26 cellular contexts compared by ENCODE assay signal in the genomic region with DNA sequence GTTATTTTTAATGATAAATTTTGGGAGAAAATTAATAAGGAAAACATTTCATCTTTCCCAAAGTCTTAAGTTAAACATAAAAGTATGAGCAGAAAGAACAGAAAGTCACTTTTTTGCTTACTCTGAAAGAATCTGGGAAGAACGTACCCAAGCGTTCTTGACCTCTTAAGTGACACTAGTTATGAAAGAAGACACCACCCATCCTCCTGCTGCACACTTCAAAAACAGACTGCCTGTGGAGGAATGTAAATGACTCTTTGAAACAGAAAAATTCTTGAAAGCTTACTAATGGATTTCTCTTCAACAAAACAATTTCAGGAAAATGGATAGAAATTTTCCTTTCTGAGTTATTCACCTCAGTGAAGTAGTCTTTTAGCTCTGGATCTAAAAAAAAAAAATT.
A peak's percentile ranks its signal among the peaks of the same experiment; 100 is the strongest.
DNase-seq lines count a peak whose midpoint lies in the region; FAIRE-seq and TF ChIP-seq lines count a peak whose summit lies in the region.
"Had no signal": no experiment of that assay in that cellular context is flagged by ENCODE, and none has a peak within 500 bp of the region (broad histone marks: within the 10 kb centered on the region; RNA-seq: fewer than 3 reads in every experiment).

No MANE protein-coding gene starts in this region.

- no peaks in the 10 kb centered on the region for H3K4me1 ChIP-seq in astrocyte (ENCODE audit: insufficient read depth, low read length)
- H3K4me1 ChIP-seq in smooth muscle cell (ENCODE audit: low read depth): no peaks in the 10 kb centered on the region
- H3K4me1 ChIP-seq in SJCRH30: no peaks in the 10 kb centered on the region
- H3K4me1 ChIP-seq: prostate gland, transverse colon had no signal

- peaks cover 6% of the 10 kb centered on the region for H3K9me3 Mint-ChIP-seq in astrocyte (ENCODE audit: unreplicated experiment)
- H3K9me3 Mint-ChIP-seq: activated CD4-positive, alpha-beta T cell treated with anti-CD3 and anti-CD28 coated beads, Interleukin-2, amount 10 ng/mL, durations not matched to agents 7 days and 5 days; activated naive CD8-positive, alpha-beta T cell treated with anti-CD3 and anti-CD28 coated beads, Interleukin-2, amount 10 ng/mL, durations not matched to agents 7 days and 5 days had no signal

- no peaks in the 10 kb centered on the region for H4K20me1 ChIP-seq in astrocyte (ENCODE audit: insufficient read depth, low read length)
- H4K20me1 ChIP-seq in smooth muscle cell (ENCODE audit: low read depth): no peaks in the 10 kb centered on the region

- H3K9ac ChIP-seq in astrocyte (ENCODE audit: low read length) (no peak overlapping the region), smooth muscle cell (ENCODE audit: low read depth) (no peak overlapping the region)

- no peak overlapping the region for H3K27ac ChIP-seq in astrocyte (ENCODE audit: low read depth, low read length)
- peak overlapping the region; percentile 8 for H3K27ac ChIP-seq in smooth muscle cell (ENCODE audit: low read depth)
- no peak overlapping the region for H3K27ac ChIP-seq in SJCRH30
- H3K27ac ChIP-seq: dorsolateral prefrontal cortex, HL-60, prostate gland, skin epidermis, transverse colon had no signal

- H3K27me3 ChIP-seq in astrocyte (ENCODE audit: insufficient read depth, low read length): no peaks in the 10 kb centered on the region
- no peaks in the 10 kb centered on the region for H3K27me3 ChIP-seq in smooth muscle cell (ENCODE audit: low read depth)
- H3K27me3 ChIP-seq in SJCRH30: no peaks in the 10 kb centered on the region
- H3K27me3 ChIP-seq: dorsolateral prefrontal cortex, transverse colon had no signal

- H3K4me3 ChIP-seq in astrocyte (ENCODE audit: insufficient read depth, low read depth, low read length) (no peak overlapping the region), smooth muscle cell (no peak overlapping the region), SJCRH30 (no peak overlapping the region)
- H3K4me3 ChIP-seq: dorsolateral prefrontal cortex, prostate gland, skin epidermis, transverse colon had no signal

- H3K4me2 ChIP-seq in astrocyte (ENCODE audit: low read length): peak overlapping the region; percentile 22
- H3K4me2 ChIP-seq in smooth muscle cell: peak overlapping the region; percentile 43

- H3K36me3 ChIP-seq in astrocyte (ENCODE audit: insufficient read depth, low read length) (no peaks in the 10 kb centered on the region), smooth muscle cell (ENCODE audit: low read depth) (no peaks in the 10 kb centered on the region), SJCRH30 (no peaks in the 10 kb centered on the region)
- H3K36me3 ChIP-seq: prostate gland, transverse colon had no signal

- DNase-seq in HT1080 (ENCODE audit: low read depth) (peak; percentile 34), astrocyte (ENCODE audit: low read depth) (peak; percentile 58), fibroblast of the conjunctiva (ENCODE audit: low read depth) (peak; percentile 30), smooth muscle cell (lab: John Stamatoyannopoulos, UW; ENCODE audit: unreplicated experiment) (no peak), SJCRH30 (no peak), HCEC 1CT (no peak)
- DNase-seq in stimulated activated CD4-positive, alpha-beta T cell treated with anti-CD3 and anti-CD28 coated beads, Interleukin-2, amount 100 ng/mL, for 24 hours: no peak
- DNase-seq: activated CD4-positive, alpha-beta T cell treated with anti-CD3 and anti-CD28 coated beads, Interleukin-2, amount 10 ng/mL, durations not matched to agents 7 days and 5 days; activated naive CD8-positive, alpha-beta T cell treated with anti-CD3 and anti-CD28 coated beads, Interleukin-2, amount 10 ng/mL, durations not matched to agents 7 days and 5 days; dorsolateral prefrontal cortex; left colon; NCI-H1930; NCI-H2227 treated with DMSO at 0.1 percent for 48 hours; NCI-H82; OCI-M1; SHP77 treated with DMSO at 0.1 percent for 48 hours; stimulated activated CD4-positive, alpha-beta T cell treated with anti-CD3 and anti-CD28 coated beads, Interleukin-4, amount 100 ng/mL, for 1 hour; T-helper 17 cell; transverse colon had no signal

- H3K9me3 ChIP-seq in astrocyte (ENCODE audit: insufficient read depth, low read depth, low read length): no peaks in the 10 kb centered on the region
- no peaks in the 10 kb centered on the region for H3K9me3 ChIP-seq in smooth muscle cell (replicated peaks; ENCODE audit: low read depth)
- H3K9me3 ChIP-seq in SJCRH30 (replicated peaks): no peaks in the 10 kb centered on the region
- H3K9me3 ChIP-seq: prostate gland, transverse colon had no signal

- peak overlapping the region; percentile 55 for H3K27ac Mint-ChIP-seq in astrocyte (ENCODE audit: unreplicated experiment)
- H3K27ac Mint-ChIP-seq: activated CD4-positive, alpha-beta T cell treated with anti-CD3 and anti-CD28 coated beads, Interleukin-2, amount 10 ng/mL, durations not matched to agents 7 days and 5 days; activated naive CD8-positive, alpha-beta T cell treated with anti-CD3 and anti-CD28 coated beads, Interleukin-2, amount 10 ng/mL, durations not matched to agents 7 days and 5 days; activated T-helper 17 cell treated with anti-CD3 and anti-CD28 coated beads, Interleukin-2, amount 50 U/mL, for 72 hours; B cell; stimulated activated naive CD8-positive, alpha-beta T cell treated with anti-CD3 and anti-CD28 coated beads, Interleukin-15, Interleukin-2, amounts not matched to agents 100 ng/mL and 50 ng/mL, for 24 hours; T-helper 17 cell had no signal

- no peak for FAIRE-seq in astrocyte (lab: Jason Lieb, UNC)
- FAIRE-seq: GM18507 had no signal

- H2AFZ ChIP-seq in astrocyte (ENCODE audit: low read depth, low read length): no peak overlapping the region
- no peak overlapping the region for H2AFZ ChIP-seq in smooth muscle cell (ENCODE audit: low read depth)

- no peak for TF ChIP-seq CTCF in astrocyte (IDR thresholded peaks at IDR 0.05; ENCODE audit: insufficient read depth, low read depth, low read length)
- no peak for TF ChIP-seq CTCF in smooth muscle cell (IDR thresholded peaks at IDR 0.05; ENCODE audit: borderline replicate concordance, insufficient read depth, poor library complexity, severe bottlenecking)

- H3K36me3 Mint-ChIP-seq in astrocyte (ENCODE audit: low read depth, unreplicated experiment): peaks cover 2% of the 10 kb centered on the region
- H3K36me3 Mint-ChIP-seq: activated naive CD8-positive, alpha-beta T cell treated with anti-CD3 and anti-CD28 coated beads, Interleukin-2, amount 10 ng/mL, durations not matched to agents 7 days and 5 days had no signal

- WGBS in smooth muscle cell (ENCODE audit: low lambda C conversion rate): 11% methylated on average over 2 of the region's 2 CpGs

- no peaks in the 10 kb centered on the region for H3K27me3 Mint-ChIP-seq in astrocyte (ENCODE audit: low read depth, unreplicated experiment)
- H3K27me3 Mint-ChIP-seq: activated CD4-positive, alpha-beta T cell treated with anti-CD3 and anti-CD28 coated beads, Interleukin-2, amount 10 ng/mL, durations not matched to agents 7 days and 5 days; activated naive CD8-positive, alpha-beta T cell treated with anti-CD3 and anti-CD28 coated beads, Interleukin-2, amount 10 ng/mL, durations not matched to agents 7 days and 5 days; activated T-helper 17 cell treated with anti-CD3 and anti-CD28 coated beads, Interleukin-2, amount 50 U/mL, for 72 hours; B cell; stimulated activated naive CD8-positive, alpha-beta T cell treated with anti-CD3 and anti-CD28 coated beads, Interleukin-15, Interleukin-2, amounts not matched to agents 100 ng/mL and 50 ng/mL, for 24 hours; T-helper 17 cell had no signal

- peaks cover 15% of the 10 kb centered on the region for H3K4me1 Mint-ChIP-seq in astrocyte (ENCODE audit: low read depth, unreplicated experiment)
- H3K4me1 Mint-ChIP-seq: activated CD4-positive, alpha-beta T cell treated with anti-CD3 and anti-CD28 coated beads, Interleukin-2, amount 10 ng/mL, durations not matched to agents 7 days and 5 days; activated naive CD8-positive, alpha-beta T cell treated with anti-CD3 and anti-CD28 coated beads, Interleukin-2, amount 10 ng/mL, durations not matched to agents 7 days and 5 days; activated T-helper 17 cell treated with anti-CD3 and anti-CD28 coated beads, Interleukin-2, amount 50 U/mL, for 72 hours; B cell; T-helper 17 cell had no signal

- no peaks in the 10 kb centered on the region for H3F3A ChIP-seq in smooth muscle cell (ENCODE audit: low read depth)

- H3K79me2 ChIP-seq in astrocyte (ENCODE audit: insufficient read depth, low read length) (no peaks in the 10 kb centered on the region), smooth muscle cell (ENCODE audit: low read depth) (no peaks in the 10 kb centered on the region)

- no peak overlapping the region for H3K4me3 Mint-ChIP-seq in astrocyte (ENCODE audit: unreplicated experiment)
- H3K4me3 Mint-ChIP-seq: activated CD4-positive, alpha-beta T cell treated with anti-CD3 and anti-CD28 coated beads, Interleukin-2, amount 10 ng/mL, durations not matched to agents 7 days and 5 days; activated naive CD8-positive, alpha-beta T cell treated with anti-CD3 and anti-CD28 coated beads, Interleukin-2, amount 10 ng/mL, durations not matched to agents 7 days and 5 days; activated T-helper 17 cell treated with anti-CD3 and anti-CD28 coated beads, Interleukin-2, amount 50 U/mL, for 72 hours; B cell; stimulated activated naive CD8-positive, alpha-beta T cell treated with anti-CD3 and anti-CD28 coated beads, Interleukin-15, Interleukin-2, amounts not matched to agents 100 ng/mL and 50 ng/mL, for 24 hours; T-helper 17 cell had no signal

Comparison
In these comparisons a context has a peak if more than half of its experiments do, and no peak if none do; other contexts are left out.
1. DNase-seq: peak in HT1080 (single experiment), astrocyte (single experiment) and fibroblast of the conjunctiva (single experiment); none in smooth muscle cell (single experiment), SJCRH30 (0 of 2), HCEC 1CT (single experiment) and stimulated activated CD4-positive, alpha-beta T cell treated with anti-CD3 and anti-CD28 coated beads, Interleukin-2, amount 100 ng/mL, for 24 hours (0 of 2).